8 cellular contexts compared by ENCODE assay signal in the genomic region with DNA sequence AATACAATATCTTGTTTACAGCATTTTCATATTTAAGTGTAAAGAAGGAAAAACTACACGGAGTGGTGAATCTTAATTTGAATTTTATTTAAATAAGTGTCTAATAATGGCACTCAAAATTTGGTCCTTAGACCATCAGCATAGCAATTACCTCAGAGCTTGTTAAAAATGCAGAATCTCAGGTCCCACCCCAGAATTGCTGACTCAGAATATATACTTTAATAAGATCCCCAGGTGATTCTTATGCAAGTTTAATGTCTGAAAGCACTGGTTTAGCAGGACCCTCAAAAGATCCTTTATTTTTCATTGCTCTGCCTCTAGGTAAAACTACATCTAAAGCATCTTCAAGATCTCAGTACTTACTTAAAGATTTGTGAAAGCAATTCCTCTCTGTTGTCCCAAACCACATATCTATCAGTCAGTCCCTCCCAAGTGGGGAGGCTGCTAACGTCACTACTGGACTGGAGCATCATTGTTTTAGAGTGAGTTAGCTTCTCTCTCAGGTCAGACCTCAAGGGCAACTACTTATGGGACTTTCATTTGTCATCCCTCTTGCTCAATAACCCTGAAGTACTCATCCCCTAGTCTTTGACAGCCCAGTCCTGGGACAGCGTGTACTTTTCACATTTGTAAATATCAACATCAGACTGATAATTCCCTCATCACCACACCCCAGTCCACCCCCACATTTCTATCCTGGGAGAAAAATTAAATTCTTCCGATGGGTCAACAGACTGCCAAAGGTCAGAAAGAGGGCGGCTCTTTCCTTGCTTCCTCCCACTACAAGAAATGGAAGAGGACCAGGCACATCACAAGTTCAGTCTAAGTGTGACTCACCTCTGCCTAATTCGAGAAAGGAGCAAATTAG.
A peak's percentile ranks its signal among the peaks of the same experiment; 100 is the strongest.
DNase-seq lines count a peak whose midpoint lies in the region; ATAC-seq, FAIRE-seq and TF ChIP-seq lines count a peak whose summit lies in the region.

No MANE protein-coding gene starts in this region.

- ATAC-seq in GM21367 (IDR thresholded peaks at IDR 0.05; ENCODE audit: unreplicated experiment) (no peak), HG03432 (IDR thresholded peaks at IDR 0.05; ENCODE audit: unreplicated experiment) (no peak)

- peaks cover 4 to 38% of the 10 kb centered on the region in 2 donors for H3K4me1 ChIP-seq in adrenal gland (replicated peaks in 1 of 2)

- FAIRE-seq in D721Med (lab: Jason Lieb, UNC) = no peak

- no peak for TF ChIP-seq CTCF in adrenal gland (IDR thresholded peaks at IDR 0.05)
- no peak for TF ChIP-seq CTCF in kidney epithelial cell (IDR thresholded peaks at IDR 0.05; ENCODE audit: insufficient read depth, low read length, poor library complexity, severe bottlenecking)
- TF ChIP-seq CTCF in D721Med (IDR thresholded peaks at IDR 0.05; ENCODE audit: insufficient read depth, missing control alignments) = no peak

- no peak for TF ChIP-seq POLR2A in adrenal gland (IDR thresholded peaks at IDR 0.05)

- no peaks in the 10 kb centered on the region for H3K9me3 ChIP-seq in adrenal gland (replicated peaks in 1 of 3)

- DNase-seq in HS-5 (ENCODE audit: low read depth) (peak; percentile 97), adrenal gland (peak; percentile 66 to 92 (median 84)), kidney epithelial cell (ENCODE audit: low read depth) (peak; percentile 55), stromal cell of bone marrow (ENCODE audit: low read depth) (peak; percentile 98), D721Med (ENCODE audit: insufficient read length, low spot score) (no peak), NCI-H446 treated with DMSO at 0.1 percent for 48 hours (lab: John Stamatoyannopoulos, UW) (no peak)

- no peak overlapping the region for H3K4me3 ChIP-seq in adrenal gland
- no peak overlapping the region for H3K4me3 ChIP-seq in kidney epithelial cell (ENCODE audit: low read depth, low read length)

- 20 to 39% (median 31%) methylated on average over 6 of the region's 6 CpGs for WGBS in adrenal gland, 4 donors

- intact Hi-C loops in adrenal gland (cut with DNase I) = no loop called here

- H3K27me3 ChIP-seq in adrenal gland (no peaks in the 10 kb centered on the region), kidney epithelial cell (ENCODE audit: control insufficient read depth, insufficient read depth, low read length) (no peaks in the 10 kb centered on the region)

- H3K27ac ChIP-seq in adrenal gland = peak overlapping the region; percentile 7 to 85 (median 61)

- H3K36me3 ChIP-seq in adrenal gland (replicated peaks in 1 of 2) (no peaks in the 10 kb centered on the region), kidney epithelial cell (ENCODE audit: control insufficient read depth, insufficient read depth, low read length) (no peaks in the 10 kb centered on the region)

Comparison
In these comparisons a context has a peak if more than half of its experiments do, and no peak if none do; other contexts are left out.
1. DNase-seq: peak in HS-5 (single experiment), adrenal gland (7 of 7), kidney epithelial cell (single experiment) and stromal cell of bone marrow (single experiment); none in D721Med (single experiment) and NCI-H446 treated with DMSO at 0.1 percent for 48 hours (single experiment).